ENCODE assay signal across 35 cellular contexts in genomic region chr11:110450246-110450645, GRCh38.
"Had no signal": no experiment of that assay in that cellular context is flagged by ENCODE, and none has a peak within 500 bp of the region (broad histone marks: within the 10 kb centered on the region; RNA-seq: fewer than 3 reads in every experiment).

No MANE protein-coding gene starts in this region.

- H3K4me2 ChIP-seq: KMS-11 had no signal

- H3K4me3 ChIP-seq: MG63 had no signal

- H3K9me3 ChIP-seq: MG63 had no signal

- H3K27me3 ChIP-seq: MG63 had no signal

- H3K27ac ChIP-seq: KMS-11 had no signal

- H3K9ac ChIP-seq: KMS-11 had no signal

- DNase-seq: Karpas-422, Kasumi-1, MG63, MM.1S, MV-4-11, NCI-H1048, NCI-H1092, NCI-H1092 treated with DMSO at 0.1 percent for 48 hours, NCI-H1105, NCI-H1105 treated with DMSO at 0.1 percent for 48 hours, NCI-H1417, NCI-H1417 treated with DMSO at 0.1 percent for 48 hours, NCI-H1436, NCI-H1436 treated with DMSO at 0.1 percent for 48 hours, NCI-H146, NCI-H1694, NCI-H1694 treated with DMSO at 0.1 percent for 48 hours, NCI-H187, NCI-H187 treated with DMSO at 0.1 percent for 48 hours, NCI-H1930, NCI-H2029, NCI-H2029 treated with DMSO at 0.1 percent for 48 hours, NCI-H2081, NCI-H2081 treated with DMSO at 0.1 percent for 48 hours, NCI-H2107, NCI-H2171, NCI-H2171 treated with DMSO at 0.1 percent for 48 hours, NCI-H2227 treated with DMSO at 0.1 percent for 48 hours, NCI-H226, NCI-H345, NCI-H446 treated with DMSO at 0.1 percent for 48 hours, NCI-H510A, NCI-H510A treated with DMSO at 0.1 percent for 48 hours, NCI-H524 had no signal
